In genomic region chr5:78647411-78647818, GRCh38 we compare ENCODE assay signal across 8 cellular contexts. TPM values are rescaled to one million over a fixed set of nuclear protein-coding genes. Genes with fewer than 3 reads are reported as not detected.
A peak's percentile ranks its signal among the peaks of the same experiment; 100 is the strongest.
DNase-seq lines count a peak whose midpoint lies in the region; ATAC-seq, FAIRE-seq and TF ChIP-seq lines count a peak whose summit lies in the region.

No MANE protein-coding gene starts in this region.

- TF ChIP-seq POLR2A in NB4 (IDR thresholded peaks at IDR 0.05; ENCODE audit: extremely low read depth, insufficient read length): no peak
- TF ChIP-seq POLR2A in K562 (conservative IDR thresholded peaks at IDR 0.05): no peak
- no peak for TF ChIP-seq POLR2A in suprapubic skin (IDR thresholded peaks at IDR 0.05)

- no TSS peak for BruUV-seq in K562 (replicated peaks; lab: Mats Ljungman, UMichigan)

- H3K79me2 ChIP-seq in K562 (ENCODE audit: control insufficient read depth, insufficient read depth, low read length): no peaks in the 10 kb centered on the region

- H3K27me3 ChIP-seq in K562 (ENCODE audit: control insufficient read depth in 2 of 2, insufficient read depth in 2 of 2, low read length in 2 of 2) (no peaks in the 10 kb centered on the region; a peak in 1 of 5 replicates), suprapubic skin (no peaks in the 10 kb centered on the region)

- in situ Hi-C loops in K562 (cut with MboI): no loop called here

- ATAC-seq in K562: no peak
- ATAC-seq in left lobe of liver: peak; percentile 11
- ATAC-seq in GM19467 (IDR thresholded peaks at IDR 0.05; ENCODE audit: unreplicated experiment): no peak

- H3K27ac ChIP-seq in K562 (ENCODE audit: extremely low read depth, low read depth, low read length) (no peak overlapping the region), suprapubic skin (peak overlapping the region; percentile 95)

- POLR2A ChIA-PET in K562 (lab: Yijun Ruan, JAX): interaction anchor here (0.9 to 2.4 kb wide), 2 partner anchors 11 kb away, joined by 3 to 11 read pairs; no protein-coding TSS in a partner anchor

- peak overlapping the region; percentile 66 to 92; a peak in 2 of 4 replicates for H3K9ac ChIP-seq in K562 (ENCODE audit: insufficient read depth in 1 of 2, low read depth in 2 of 2, low read length in 2 of 2)

- no peak for TF ChIP-seq CTCF in NB4 (IDR thresholded peaks at IDR 0.05; ENCODE audit: low read depth, low read length)
- TF ChIP-seq CTCF in K562 (IDR thresholded peaks at IDR 0.05 in 2 of 3, conservative IDR thresholded peaks at IDR 0.05 in 1 of 3; ENCODE audit: insufficient read depth in 2 of 3, low read depth in 1 of 3, low read length in 3 of 3): no peak
- no peak for TF ChIP-seq CTCF in suprapubic skin (IDR thresholded peaks at IDR 0.05)

- DNase-seq in NCI-H146 (lab: John Stamatoyannopoulos, UW): peak; percentile 12
- no peak for DNase-seq in NCI-H146 treated with DMSO at 0.1 percent for 48 hours (lab: John Stamatoyannopoulos, UW; ENCODE audit: unreplicated experiment)
- peak; percentile 41 for DNase-seq in NB4 (ENCODE audit: low read depth)
- no peak for DNase-seq in K562 (ENCODE audit: extremely low read depth in 1 of 4, low spot score in 3 of 4)
- no peak for DNase-seq in left lobe of liver (ENCODE audit: low spot score)
- no peak for DNase-seq in suprapubic skin (ENCODE audit: low spot score in 2 of 2)
- no peak for DNase-seq in activated gamma-delta T cell treated with Interleukin-2 at 50 U/mL for 16 hours

- H4K20me1 ChIP-seq in K562 (replicated peaks; ENCODE audit: control insufficient read depth, insufficient read depth, low read length): no peaks in the 10 kb centered on the region

- H2AFZ ChIP-seq in K562 (ENCODE audit: low read depth, low read length): peak overlapping the region; percentile 95; the same call in 1 of the 2 replicates

- TF ChIP-seq EP300 in K562 (IDR thresholded peaks at IDR 0.05; ENCODE audit: low read length) (no peak), suprapubic skin (IDR thresholded peaks at IDR 0.05) (no peak)

- 22% methylated on average over 15 of the region's 17 CpGs for WGBS in K562 (ENCODE audit: insufficient coverage, low coverage, missing lambda C conversion rate)
- WGBS in suprapubic skin: 12% methylated on average over 17 of the region's 17 CpGs

- H3K9me1 ChIP-seq in K562 (ENCODE audit: control insufficient read depth, insufficient read depth, low read length): no peaks in the 10 kb centered on the region

- no peak for FAIRE-seq in K562 (lab: Jason Lieb, UNC)

- no peak for TF ChIP-seq RAD21 in K562 (CRISPR knock-in tag; conservative IDR thresholded peaks at IDR 0.05 in 1 of 2, IDR thresholded peaks at IDR 0.05 in 1 of 2)

- H3K9me3 ChIP-seq in K562 (replicated peaks; ENCODE audit: control insufficient read depth, insufficient read depth, low read depth, low read length) (no peaks in the 10 kb centered on the region), suprapubic skin (no peaks in the 10 kb centered on the region)

- H3K4me3 ChIP-seq in NB4 (ENCODE audit: low read depth, low read length) (peak overlapping the region; percentile 56), K562 (peak overlapping the region; percentile 66), suprapubic skin (peak overlapping the region; percentile 85)

- H3K4me2 ChIP-seq in K562 (ENCODE audit: insufficient read depth, low read length): peak overlapping the region; percentile 76

- H3K4me1 ChIP-seq in K562 (replicated peaks in 1 of 2; ENCODE audit: control insufficient read depth in 2 of 2, insufficient read depth in 2 of 2, low read length in 2 of 2) (peaks cover 9 to 19% of the 10 kb centered on the region in 2 experiments; a peak in 4 of 5 replicates), suprapubic skin (peaks cover 27% of the 10 kb centered on the region)

- intact Hi-C loops in K562 (cut with micrococcal nuclease): no loop called here

- no peaks in the 10 kb centered on the region for H3K36me3 ChIP-seq in K562 (ENCODE audit: control insufficient read depth, insufficient read depth, low read length)
- H3K36me3 ChIP-seq in suprapubic skin: no peaks in the 10 kb centered on the region

- CTCF ChIA-PET in K562 (lab: Yijun Ruan, JAX; ENCODE audit: low intra/inter-chr PET ratio): no interaction called here

TF ChIP-seq in K562, 482 proteins besides CTCF, POLR2A, EP300 and RAD21 (continues in another document):
- TF ChIP-seq ZNF146 (CRISPR knock-in tag; IDR thresholded peaks at IDR 0.05; ENCODE audit: unreplicated experiment) (no peak), RBBP5 (IDR thresholded peaks at IDR 0.05; ENCODE audit: borderline replicate concordance, insufficient read depth, low read length, poor library complexity, severe bottlenecking) (no peak), FOXA3 (CRISPR knock-in tag; conservative IDR thresholded peaks at IDR 0.05 in 1 of 2, IDR thresholded peaks at IDR 0.05 in 1 of 2) (0 out of 4 replicates have a peak, but pooled peaks of 1 of the 2 experiments have one; percentile 22), MXI1 (IDR thresholded peaks at IDR 0.05; ENCODE audit: low read depth, low read length) (no peak), THRAP3 (IDR thresholded peaks at IDR 0.05; ENCODE audit: borderline replicate concordance) (no peak), C11orf30 (IDR thresholded peaks at IDR 0.05; ENCODE audit: low read depth) (no peak), NCOR1 (IDR thresholded peaks at IDR 0.05) (no peak), MAFG (tag; conservative IDR thresholded peaks at IDR 0.05) (no peak)
- TF ChIP-seq, protein P1, sequence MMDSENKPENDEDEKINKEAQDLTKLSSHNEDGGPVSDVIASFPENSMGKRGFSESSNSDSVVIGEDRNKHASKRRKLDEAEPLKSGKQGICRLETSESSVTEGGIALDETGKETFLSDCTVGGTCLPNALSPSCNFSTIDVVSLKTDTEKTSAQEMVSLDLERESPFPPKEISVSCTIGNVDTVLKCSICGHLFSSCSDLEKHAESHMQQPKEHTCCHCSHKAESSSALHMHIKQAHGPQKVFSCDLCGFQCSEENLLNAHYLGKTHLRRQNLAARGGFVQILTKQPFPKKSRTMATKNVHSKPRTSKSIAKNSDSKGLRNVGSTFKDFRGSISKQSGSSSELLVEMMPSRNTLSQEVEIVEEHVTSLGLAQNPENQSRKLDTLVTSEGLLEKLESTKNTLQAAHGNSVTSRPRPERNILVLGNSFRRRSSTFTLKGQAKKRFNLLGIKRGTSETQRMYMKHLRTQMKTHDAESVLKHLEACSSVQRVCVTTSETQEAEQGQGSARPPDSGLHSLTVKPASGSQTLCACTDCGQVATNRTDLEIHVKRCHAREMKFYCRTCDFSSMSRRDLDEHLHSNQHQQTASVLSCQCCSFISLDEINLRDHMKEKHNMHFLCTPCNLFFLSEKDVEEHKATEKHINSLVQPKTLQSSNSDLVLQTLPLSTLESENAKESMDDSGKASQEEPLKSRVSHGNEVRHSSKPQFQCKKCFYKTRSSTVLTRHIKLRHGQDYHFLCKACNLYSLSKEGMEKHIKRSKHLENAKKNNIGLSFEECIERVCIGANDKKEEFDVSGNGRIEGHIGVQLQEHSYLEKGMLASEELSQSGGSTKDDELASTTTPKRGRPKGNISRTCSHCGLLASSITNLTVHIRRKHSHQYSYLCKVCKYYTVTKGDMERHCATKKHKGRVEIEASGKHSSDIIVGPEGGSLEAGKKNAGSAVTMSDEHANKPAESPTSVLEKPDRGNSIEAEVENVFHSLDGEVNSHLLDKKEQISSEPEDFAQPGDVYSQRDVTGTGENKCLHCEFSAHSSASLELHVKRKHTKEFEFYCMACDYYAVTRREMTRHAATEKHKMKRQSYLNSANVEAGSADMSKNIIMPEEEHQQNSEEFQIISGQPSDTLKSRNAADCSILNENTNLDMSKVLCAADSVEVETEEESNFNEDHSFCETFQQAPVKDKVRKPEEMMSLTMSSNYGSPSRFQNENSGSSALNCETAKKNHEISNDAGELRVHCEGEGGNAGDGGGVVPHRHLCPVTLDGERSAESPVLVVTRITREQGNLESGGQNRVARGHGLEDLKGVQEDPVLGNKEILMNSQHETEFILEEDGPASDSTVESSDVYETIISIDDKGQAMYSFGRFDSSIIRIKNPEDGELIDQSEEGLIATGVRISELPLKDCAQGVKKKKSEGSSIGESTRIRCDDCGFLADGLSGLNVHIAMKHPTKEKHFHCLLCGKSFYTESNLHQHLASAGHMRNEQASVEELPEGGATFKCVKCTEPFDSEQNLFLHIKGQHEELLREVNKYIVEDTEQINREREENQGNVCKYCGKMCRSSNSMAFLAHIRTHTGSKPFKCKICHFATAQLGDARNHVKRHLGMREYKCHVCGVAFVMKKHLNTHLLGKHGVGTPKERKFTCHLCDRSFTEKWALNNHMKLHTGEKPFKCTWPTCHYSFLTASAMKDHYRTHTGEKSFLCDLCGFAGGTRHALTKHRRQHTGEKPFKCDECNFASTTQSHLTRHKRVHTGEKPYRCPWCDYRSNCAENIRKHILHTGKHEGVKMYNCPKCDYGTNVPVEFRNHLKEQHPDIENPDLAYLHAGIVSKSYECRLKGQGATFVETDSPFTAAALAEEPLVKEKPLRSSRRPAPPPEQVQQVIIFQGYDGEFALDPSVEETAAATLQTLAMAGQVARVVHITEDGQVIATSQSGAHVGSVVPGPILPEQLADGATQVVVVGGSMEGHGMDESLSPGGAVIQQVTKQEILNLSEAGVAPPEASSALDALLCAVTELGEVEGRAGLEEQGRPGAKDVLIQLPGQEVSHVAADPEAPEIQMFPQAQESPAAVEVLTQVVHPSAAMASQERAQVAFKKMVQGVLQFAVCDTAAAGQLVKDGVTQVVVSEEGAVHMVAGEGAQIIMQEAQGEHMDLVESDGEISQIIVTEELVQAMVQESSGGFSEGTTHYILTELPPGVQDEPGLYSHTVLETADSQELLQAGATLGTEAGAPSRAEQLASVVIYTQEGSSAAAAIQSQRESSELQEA (IDR thresholded peaks at IDR 0.05; ENCODE audit: low read depth): no peak

RNA-seq across cellular contexts. Expression of gene LHFPL2, which starts 1.2 kb away (rescaled TPM):
- total RNA-seq in K562 (2011; cell fraction: chromatin; rRNA removed; ENCODE audit: low replicate concordance): 9.1 and 15.2 TPM in 2 replicates
- total RNA-seq in K562 (2011; cell fraction: nucleolus; rRNA removed): 7.2 and 7.5 TPM in 2 replicates
- 8.7 and 12.7 TPM in 2 replicates for total RNA-seq in K562 (2011; cell fraction: nucleoplasm; rRNA removed)
- total RNA-seq in K562 (2014; rRNA removed): 4.1 and 5.2 TPM in 2 replicates
- 6.4 and 6.6 TPM in 2 replicates for total RNA-seq in K562 (2014; rRNA removed; fragmentation: Illumina TruSeq; extraction: Trizol)
- 5.1 and 5.2 TPM in 2 replicates for total RNA-seq in K562 (2015; rRNA removed; fragmentation: Illumina TruSeq; extraction: Trizol)
- total RNA-seq in K562 (2021): 6.6 TPM in 2 replicates
- 1.9 and 4.6 TPM in 2 replicates for polyA plus RNA-seq in K562 (2011; rRNA removed)
- 1.6 and 3.6 TPM in 2 replicates for polyA plus RNA-seq in K562 (2011; cell fraction: cytosol; rRNA removed)
- 1.8 and 5.6 TPM in 2 replicates for polyA plus RNA-seq in K562 (2011; cell fraction: nucleus; rRNA removed)
- 3.7 and 6.0 TPM in 2 replicates for polyA plus RNA-seq in K562 (2012)
- 4.8 and 5.6 TPM in 2 replicates for polyA plus RNA-seq in K562 (2014; fragmentation: Illumina TruSeq; extraction: Trizol)
- polyA plus RNA-seq in K562 (2014; fragmentation: Nextera tagmentation; extraction: Ambion mirVana): 1 to 10 TPM; 1.0 to 1.6 TPM
- polyA plus RNA-seq in K562 (2014; rRNA removed): 3.7 TPM in 2 replicates
- polyA minus RNA-seq in K562 (2011; rRNA and poly(A)+ RNA removed): 6.7 and 11.2 TPM in 2 replicates
- polyA minus RNA-seq in K562 (2011; cell fraction: cytosol; rRNA and poly(A)+ RNA removed): 5.9 and 9.2 TPM in 2 replicates
- 6.6 and 7.4 TPM in 2 replicates for polyA minus RNA-seq in K562 (2011; cell fraction: nucleus; rRNA and poly(A)+ RNA removed)
- total RNA-seq in left lobe of liver: 2.4 TPM
- total RNA-seq in suprapubic skin: 10 to 100 TPM; 10.3 to 11.6 (median 10.8) TPM

Comparison
In these comparisons a context has a peak if more than half of its experiments do, and no peak if none do; other contexts are left out.
1. DNase-seq: peak in NCI-H146 (single experiment) and NB4 (single experiment); none in NCI-H146 treated with DMSO at 0.1 percent for 48 hours (single experiment), K562 (0 of 4), left lobe of liver (single experiment), suprapubic skin (0 of 2) and activated gamma-delta T cell treated with Interleukin-2 at 50 U/mL for 16 hours (single experiment).
2. Peak in every context shown above with its lines, with median percentiles within 50 percentile points of each other: H3K4me3 ChIP-seq.